ENCODE assay signal across 1 cellular context in genomic region chr4:179625391-179625790, GRCh38.
TF ChIP-seq lines count a peak whose summit lies in the region.

No MANE protein-coding gene starts in this region.

TF ChIP-seq in SK-N-SH, 30 proteins besides CTCF, POLR2A, EP300 and RAD21 (continued from another document):
- TF ChIP-seq PBX3 (IDR thresholded peaks at IDR 0.05) = no peak
- TF ChIP-seq TEAD4 (IDR thresholded peaks at IDR 0.05; ENCODE audit: borderline replicate concordance, insufficient read depth) = no peak
- no peak for TF ChIP-seq CHD2 (IDR thresholded peaks at IDR 0.05; ENCODE audit: low read length, partially characterized antibody)
- no peak for TF ChIP-seq SMC3 (IDR thresholded peaks at IDR 0.05; ENCODE audit: low read depth, low read length)
- TF ChIP-seq EZH2phosphoT487 (IDR thresholded peaks at IDR 0.05; ENCODE audit: borderline replicate concordance, low read depth) = no peak
- TF ChIP-seq NFIC (IDR thresholded peaks at IDR 0.05; ENCODE audit: borderline replicate concordance) = no peak
- TF ChIP-seq ZBTB33 (IDR thresholded peaks at IDR 0.05; ENCODE audit: borderline replicate concordance, low read depth) = no peak
- TF ChIP-seq YY1 (IDR thresholded peaks at IDR 0.05; ENCODE audit: low read depth) = no peak
- no peak for TF ChIP-seq FOXJ3 (CRISPR knock-in tag; IDR thresholded peaks at IDR 0.05)
TF ChIP-seq in SK-N-SH: peak in this region for 0.
